In the genomic region with DNA sequence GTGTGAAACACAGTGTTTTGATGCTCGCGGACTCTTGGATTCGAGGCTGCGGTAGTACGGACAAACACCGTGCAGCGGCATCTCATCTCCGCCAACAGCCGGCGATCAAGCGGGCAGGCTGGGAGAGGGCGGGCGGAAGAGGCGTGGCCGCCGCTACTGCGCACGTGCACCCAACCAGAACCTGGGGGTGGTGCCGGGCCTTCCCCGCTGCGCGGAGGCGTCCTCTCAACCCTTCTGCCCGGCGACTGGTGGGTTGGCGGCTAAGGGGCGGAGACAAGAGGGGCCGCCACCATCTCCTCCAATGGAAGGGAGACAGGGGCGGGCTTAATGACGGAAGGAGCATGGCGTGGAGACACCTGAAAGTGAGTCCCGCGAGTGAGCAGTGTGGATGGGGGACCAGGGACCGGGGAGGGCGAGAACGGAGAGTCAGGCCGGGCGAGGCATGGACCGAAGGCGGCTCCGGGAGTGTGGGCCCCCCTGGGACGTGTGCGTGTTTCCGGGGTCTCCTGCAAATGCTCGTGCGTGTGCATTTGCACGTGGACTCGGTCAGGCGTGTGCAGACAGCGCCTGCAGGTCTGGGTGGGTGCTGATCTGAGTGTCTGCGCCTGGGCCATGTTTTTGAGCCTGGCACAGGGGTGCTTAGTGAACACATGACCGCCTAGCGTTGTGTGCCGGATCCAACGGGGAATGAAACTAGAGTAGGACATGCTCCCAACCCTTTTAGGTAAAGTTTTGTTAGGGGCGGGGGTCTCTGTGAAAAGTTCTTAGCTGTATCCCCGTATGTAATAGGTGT, we compare ENCODE assay signal across 1 cellular context.
A peak's percentile ranks its signal among the peaks of the same experiment; 100 is the strongest.
TF ChIP-seq lines count a peak whose summit lies in the region.

A gene (plus strand): TSS at position 321 of the 793 bp plus-strand sequence. CDS start 21 bp downstream, at position 342.

TF ChIP-seq in HepG2, 621 proteins besides CTCF, POLR2A, EP300 and RAD21 (continued from another document and continues in another):
- TF ChIP-seq, protein P1, sequence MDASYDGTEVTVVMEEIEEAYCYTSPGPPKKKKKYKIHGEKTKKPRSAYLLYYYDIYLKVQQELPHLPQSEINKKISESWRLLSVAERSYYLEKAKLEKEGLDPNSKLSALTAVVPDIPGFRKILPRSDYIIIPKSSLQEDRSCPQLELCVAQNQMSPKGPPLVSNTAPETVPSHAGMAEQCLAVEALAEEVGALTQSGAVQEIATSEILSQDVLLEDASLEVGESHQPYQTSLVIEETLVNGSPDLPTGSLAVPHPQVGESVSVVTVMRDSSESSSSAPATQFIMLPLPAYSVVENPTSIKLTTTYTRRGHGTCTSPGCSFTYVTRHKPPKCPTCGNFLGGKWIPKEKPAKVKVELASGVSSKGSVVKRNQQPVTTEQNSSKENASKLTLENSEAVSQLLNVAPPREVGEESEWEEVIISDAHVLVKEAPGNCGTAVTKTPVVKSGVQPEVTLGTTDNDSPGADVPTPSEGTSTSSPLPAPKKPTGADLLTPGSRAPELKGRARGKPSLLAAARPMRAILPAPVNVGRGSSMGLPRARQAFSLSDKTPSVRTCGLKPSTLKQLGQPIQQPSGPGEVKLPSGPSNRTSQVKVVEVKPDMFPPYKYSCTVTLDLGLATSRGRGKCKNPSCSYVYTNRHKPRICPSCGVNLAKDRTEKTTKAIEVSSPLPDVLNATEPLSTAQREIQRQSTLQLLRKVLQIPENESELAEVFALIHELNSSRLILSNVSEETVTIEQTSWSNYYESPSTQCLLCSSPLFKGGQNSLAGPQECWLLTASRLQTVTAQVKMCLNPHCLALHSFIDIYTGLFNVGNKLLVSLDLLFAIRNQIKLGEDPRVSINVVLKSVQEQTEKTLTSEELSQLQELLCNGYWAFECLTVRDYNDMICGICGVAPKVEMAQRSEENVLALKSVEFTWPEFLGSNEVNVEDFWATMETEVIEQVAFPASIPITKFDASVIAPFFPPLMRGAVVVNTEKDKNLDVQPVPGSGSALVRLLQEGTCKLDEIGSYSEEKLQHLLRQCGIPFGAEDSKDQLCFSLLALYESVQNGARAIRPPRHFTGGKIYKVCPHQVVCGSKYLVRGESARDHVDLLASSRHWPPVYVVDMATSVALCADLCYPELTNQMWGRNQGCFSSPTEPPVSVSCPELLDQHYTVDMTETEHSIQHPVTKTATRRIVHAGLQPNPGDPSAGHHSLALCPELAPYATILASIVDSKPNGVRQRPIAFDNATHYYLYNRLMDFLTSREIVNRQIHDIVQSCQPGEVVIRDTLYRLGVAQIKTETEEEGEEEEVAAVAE (CRISPR knock-in tag; IDR thresholded peaks at IDR 0.05; ENCODE audit: borderline replicate concordance), result no peak; the same call in 1 of the 2 replicates
- TF ChIP-seq SIN3A (IDR thresholded peaks at IDR 0.05; ENCODE audit: borderline replicate concordance, low read depth, low read length) (peak; percentile 93), PCBP1 (IDR thresholded peaks at IDR 0.05; ENCODE audit: borderline replicate concordance, low read depth, low read length) (peak; percentile 72; the same call in 1 of the 2 replicates), ZNF382 (CRISPR knock-in tag; IDR thresholded peaks at IDR 0.05; ENCODE audit: borderline replicate concordance) (no peak), ATAD3A (CRISPR knock-in tag; IDR thresholded peaks at IDR 0.05) (no peak), DR1 (CRISPR knock-in tag; IDR thresholded peaks at IDR 0.05) (peak; percentile 75), ZNF282 (IDR thresholded peaks at IDR 0.05; ENCODE audit: partially characterized antibody) (no peak), CC2D1A (CRISPR knock-in tag; IDR thresholded peaks at IDR 0.05) (no peak), MEF2D (CRISPR knock-in tag; IDR thresholded peaks at IDR 0.05) (peak; percentile 59; the same call in 1 of the 2 replicates), ZNF841 (CRISPR knock-in tag; IDR thresholded peaks at IDR 0.05; ENCODE audit: borderline replicate concordance) (no peak), ZNF629 (CRISPR knock-in tag; conservative IDR thresholded peaks at IDR 0.05) (no peak), GTF2F1 (IDR thresholded peaks at IDR 0.05; ENCODE audit: low read length) (peak; percentile 30; the same call in 1 of the 2 replicates), NFE2L1 (CRISPR knock-in tag; IDR thresholded peaks at IDR 0.05; ENCODE audit: borderline replicate concordance) (peak; percentile 79; the same call in 1 of the 2 replicates), RELA (CRISPR knock-in tag; IDR thresholded peaks at IDR 0.05) (no peak), AGO1 (IDR thresholded peaks at IDR 0.05; ENCODE audit: low read depth, low read length, poor library complexity, severe bottlenecking) (peak; percentile 48), HNRNPK (IDR thresholded peaks at IDR 0.05; ENCODE audit: low read depth, low read length, poor library complexity, severe bottlenecking) (no peak), ZSCAN29 (CRISPR knock-in tag; conservative IDR thresholded peaks at IDR 0.05) (peak; percentile 60; the same call in 1 of the 2 replicates), FOXK1 (CRISPR knock-in tag; IDR thresholded peaks at IDR 0.05; ENCODE audit: borderline replicate concordance, low read depth) (peak; percentile 56; the same call in 1 of the 2 replicates), ZNF577 (CRISPR knock-in tag; IDR thresholded peaks at IDR 0.05; ENCODE audit: borderline replicate concordance, low read depth) (no peak), HDAC2 (CRISPR knock-in tag; IDR thresholded peaks at IDR 0.05) (peak; percentile 79)
- TF ChIP-seq, protein P2, sequence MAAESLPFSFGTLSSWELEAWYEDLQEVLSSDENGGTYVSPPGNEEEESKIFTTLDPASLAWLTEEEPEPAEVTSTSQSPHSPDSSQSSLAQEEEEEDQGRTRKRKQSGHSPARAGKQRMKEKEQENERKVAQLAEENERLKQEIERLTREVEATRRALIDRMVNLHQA (CRISPR knock-in tag; IDR thresholded peaks at IDR 0.05), result no peak
- TF ChIP-seq, protein P3, sequence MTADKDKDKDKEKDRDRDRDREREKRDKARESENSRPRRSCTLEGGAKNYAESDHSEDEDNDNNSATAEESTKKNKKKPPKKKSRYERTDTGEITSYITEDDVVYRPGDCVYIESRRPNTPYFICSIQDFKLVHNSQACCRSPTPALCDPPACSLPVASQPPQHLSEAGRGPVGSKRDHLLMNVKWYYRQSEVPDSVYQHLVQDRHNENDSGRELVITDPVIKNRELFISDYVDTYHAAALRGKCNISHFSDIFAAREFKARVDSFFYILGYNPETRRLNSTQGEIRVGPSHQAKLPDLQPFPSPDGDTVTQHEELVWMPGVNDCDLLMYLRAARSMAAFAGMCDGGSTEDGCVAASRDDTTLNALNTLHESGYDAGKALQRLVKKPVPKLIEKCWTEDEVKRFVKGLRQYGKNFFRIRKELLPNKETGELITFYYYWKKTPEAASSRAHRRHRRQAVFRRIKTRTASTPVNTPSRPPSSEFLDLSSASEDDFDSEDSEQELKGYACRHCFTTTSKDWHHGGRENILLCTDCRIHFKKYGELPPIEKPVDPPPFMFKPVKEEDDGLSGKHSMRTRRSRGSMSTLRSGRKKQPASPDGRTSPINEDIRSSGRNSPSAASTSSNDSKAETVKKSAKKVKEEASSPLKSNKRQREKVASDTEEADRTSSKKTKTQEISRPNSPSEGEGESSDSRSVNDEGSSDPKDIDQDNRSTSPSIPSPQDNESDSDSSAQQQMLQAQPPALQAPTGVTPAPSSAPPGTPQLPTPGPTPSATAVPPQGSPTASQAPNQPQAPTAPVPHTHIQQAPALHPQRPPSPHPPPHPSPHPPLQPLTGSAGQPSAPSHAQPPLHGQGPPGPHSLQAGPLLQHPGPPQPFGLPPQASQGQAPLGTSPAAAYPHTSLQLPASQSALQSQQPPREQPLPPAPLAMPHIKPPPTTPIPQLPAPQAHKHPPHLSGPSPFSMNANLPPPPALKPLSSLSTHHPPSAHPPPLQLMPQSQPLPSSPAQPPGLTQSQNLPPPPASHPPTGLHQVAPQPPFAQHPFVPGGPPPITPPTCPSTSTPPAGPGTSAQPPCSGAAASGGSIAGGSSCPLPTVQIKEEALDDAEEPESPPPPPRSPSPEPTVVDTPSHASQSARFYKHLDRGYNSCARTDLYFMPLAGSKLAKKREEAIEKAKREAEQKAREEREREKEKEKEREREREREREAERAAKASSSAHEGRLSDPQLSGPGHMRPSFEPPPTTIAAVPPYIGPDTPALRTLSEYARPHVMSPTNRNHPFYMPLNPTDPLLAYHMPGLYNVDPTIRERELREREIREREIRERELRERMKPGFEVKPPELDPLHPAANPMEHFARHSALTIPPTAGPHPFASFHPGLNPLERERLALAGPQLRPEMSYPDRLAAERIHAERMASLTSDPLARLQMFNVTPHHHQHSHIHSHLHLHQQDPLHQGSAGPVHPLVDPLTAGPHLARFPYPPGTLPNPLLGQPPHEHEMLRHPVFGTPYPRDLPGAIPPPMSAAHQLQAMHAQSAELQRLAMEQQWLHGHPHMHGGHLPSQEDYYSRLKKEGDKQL (CRISPR knock-in tag; IDR thresholded peaks at IDR 0.05; ENCODE audit: low read depth), result no peak
- TF ChIP-seq, protein P4, sequence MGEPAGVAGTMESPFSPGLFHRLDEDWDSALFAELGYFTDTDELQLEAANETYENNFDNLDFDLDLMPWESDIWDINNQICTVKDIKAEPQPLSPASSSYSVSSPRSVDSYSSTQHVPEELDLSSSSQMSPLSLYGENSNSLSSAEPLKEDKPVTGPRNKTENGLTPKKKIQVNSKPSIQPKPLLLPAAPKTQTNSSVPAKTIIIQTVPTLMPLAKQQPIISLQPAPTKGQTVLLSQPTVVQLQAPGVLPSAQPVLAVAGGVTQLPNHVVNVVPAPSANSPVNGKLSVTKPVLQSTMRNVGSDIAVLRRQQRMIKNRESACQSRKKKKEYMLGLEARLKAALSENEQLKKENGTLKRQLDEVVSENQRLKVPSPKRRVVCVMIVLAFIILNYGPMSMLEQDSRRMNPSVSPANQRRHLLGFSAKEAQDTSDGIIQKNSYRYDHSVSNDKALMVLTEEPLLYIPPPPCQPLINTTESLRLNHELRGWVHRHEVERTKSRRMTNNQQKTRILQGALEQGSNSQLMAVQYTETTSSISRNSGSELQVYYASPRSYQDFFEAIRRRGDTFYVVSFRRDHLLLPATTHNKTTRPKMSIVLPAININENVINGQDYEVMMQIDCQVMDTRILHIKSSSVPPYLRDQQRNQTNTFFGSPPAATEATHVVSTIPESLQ (CRISPR knock-in tag; conservative IDR thresholded peaks at IDR 0.05), result no peak
- TF ChIP-seq, protein P5, sequence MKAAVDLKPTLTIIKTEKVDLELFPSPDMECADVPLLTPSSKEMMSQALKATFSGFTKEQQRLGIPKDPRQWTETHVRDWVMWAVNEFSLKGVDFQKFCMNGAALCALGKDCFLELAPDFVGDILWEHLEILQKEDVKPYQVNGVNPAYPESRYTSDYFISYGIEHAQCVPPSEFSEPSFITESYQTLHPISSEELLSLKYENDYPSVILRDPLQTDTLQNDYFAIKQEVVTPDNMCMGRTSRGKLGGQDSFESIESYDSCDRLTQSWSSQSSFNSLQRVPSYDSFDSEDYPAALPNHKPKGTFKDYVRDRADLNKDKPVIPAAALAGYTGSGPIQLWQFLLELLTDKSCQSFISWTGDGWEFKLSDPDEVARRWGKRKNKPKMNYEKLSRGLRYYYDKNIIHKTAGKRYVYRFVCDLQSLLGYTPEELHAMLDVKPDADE (CRISPR knock-in tag; IDR thresholded peaks at IDR 0.05), result no peak
- TF ChIP-seq, protein P6, sequence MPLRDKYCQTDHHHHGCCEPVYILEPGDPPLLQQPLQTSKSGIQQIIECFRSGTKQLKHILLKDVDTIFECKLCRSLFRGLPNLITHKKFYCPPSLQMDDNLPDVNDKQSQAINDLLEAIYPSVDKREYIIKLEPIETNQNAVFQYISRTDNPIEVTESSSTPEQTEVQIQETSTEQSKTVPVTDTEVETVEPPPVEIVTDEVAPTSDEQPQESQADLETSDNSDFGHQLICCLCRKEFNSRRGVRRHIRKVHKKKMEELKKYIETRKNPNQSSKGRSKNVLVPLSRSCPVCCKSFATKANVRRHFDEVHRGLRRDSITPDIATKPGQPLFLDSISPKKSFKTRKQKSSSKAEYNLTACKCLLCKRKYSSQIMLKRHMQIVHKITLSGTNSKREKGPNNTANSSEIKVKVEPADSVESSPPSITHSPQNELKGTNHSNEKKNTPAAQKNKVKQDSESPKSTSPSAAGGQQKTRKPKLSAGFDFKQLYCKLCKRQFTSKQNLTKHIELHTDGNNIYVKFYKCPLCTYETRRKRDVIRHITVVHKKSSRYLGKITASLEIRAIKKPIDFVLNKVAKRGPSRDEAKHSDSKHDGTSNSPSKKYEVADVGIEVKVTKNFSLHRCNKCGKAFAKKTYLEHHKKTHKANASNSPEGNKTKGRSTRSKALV (CRISPR knock-in tag; IDR thresholded peaks at IDR 0.05), result peak; percentile 56; the same call in 1 of the 2 replicates
- TF ChIP-seq, protein P7, sequence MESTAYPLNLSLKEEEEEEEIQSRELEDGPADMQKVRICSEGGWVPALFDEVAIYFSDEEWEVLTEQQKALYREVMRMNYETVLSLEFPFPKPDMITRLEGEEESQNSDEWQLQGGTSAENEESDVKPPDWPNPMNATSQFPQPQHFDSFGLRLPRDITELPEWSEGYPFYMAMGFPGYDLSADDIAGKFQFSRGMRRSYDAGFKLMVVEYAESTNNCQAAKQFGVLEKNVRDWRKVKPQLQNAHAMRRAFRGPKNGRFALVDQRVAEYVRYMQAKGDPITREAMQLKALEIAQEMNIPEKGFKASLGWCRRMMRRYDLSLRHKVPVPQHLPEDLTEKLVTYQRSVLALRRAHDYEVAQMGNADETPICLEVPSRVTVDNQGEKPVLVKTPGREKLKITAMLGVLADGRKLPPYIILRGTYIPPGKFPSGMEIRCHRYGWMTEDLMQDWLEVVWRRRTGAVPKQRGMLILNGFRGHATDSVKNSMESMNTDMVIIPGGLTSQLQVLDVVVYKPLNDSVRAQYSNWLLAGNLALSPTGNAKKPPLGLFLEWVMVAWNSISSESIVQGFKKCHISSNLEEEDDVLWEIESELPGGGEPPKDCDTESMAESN (CRISPR knock-in tag; conservative IDR thresholded peaks at IDR 0.05), result peak; percentile 61; the same call in 1 of the 2 replicates
- TF ChIP-seq, protein P8, sequence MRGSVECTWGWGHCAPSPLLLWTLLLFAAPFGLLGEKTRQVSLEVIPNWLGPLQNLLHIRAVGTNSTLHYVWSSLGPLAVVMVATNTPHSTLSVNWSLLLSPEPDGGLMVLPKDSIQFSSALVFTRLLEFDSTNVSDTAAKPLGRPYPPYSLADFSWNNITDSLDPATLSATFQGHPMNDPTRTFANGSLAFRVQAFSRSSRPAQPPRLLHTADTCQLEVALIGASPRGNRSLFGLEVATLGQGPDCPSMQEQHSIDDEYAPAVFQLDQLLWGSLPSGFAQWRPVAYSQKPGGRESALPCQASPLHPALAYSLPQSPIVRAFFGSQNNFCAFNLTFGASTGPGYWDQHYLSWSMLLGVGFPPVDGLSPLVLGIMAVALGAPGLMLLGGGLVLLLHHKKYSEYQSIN (CRISPR knock-in tag; IDR thresholded peaks at IDR 0.05; ENCODE audit: borderline replicate concordance), result no peak
- TF ChIP-seq, protein P9, sequence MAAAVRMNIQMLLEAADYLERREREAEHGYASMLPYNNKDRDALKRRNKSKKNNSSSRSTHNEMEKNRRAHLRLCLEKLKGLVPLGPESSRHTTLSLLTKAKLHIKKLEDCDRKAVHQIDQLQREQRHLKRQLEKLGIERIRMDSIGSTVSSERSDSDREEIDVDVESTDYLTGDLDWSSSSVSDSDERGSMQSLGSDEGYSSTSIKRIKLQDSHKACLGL (CRISPR knock-in tag; IDR thresholded peaks at IDR 0.05), result peak; percentile 96; the same call in 1 of the 2 replicates
- TF ChIP-seq, protein P10, sequence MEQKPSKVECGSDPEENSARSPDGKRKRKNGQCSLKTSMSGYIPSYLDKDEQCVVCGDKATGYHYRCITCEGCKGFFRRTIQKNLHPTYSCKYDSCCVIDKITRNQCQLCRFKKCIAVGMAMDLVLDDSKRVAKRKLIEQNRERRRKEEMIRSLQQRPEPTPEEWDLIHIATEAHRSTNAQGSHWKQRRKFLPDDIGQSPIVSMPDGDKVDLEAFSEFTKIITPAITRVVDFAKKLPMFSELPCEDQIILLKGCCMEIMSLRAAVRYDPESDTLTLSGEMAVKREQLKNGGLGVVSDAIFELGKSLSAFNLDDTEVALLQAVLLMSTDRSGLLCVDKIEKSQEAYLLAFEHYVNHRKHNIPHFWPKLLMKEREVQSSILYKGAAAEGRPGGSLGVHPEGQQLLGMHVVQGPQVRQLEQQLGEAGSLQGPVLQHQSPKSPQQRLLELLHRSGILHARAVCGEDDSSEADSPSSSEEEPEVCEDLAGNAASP (CRISPR knock-in tag; IDR thresholded peaks at IDR 0.05; ENCODE audit: borderline replicate concordance), result peak; percentile 56
